In the genomic region with DNA sequence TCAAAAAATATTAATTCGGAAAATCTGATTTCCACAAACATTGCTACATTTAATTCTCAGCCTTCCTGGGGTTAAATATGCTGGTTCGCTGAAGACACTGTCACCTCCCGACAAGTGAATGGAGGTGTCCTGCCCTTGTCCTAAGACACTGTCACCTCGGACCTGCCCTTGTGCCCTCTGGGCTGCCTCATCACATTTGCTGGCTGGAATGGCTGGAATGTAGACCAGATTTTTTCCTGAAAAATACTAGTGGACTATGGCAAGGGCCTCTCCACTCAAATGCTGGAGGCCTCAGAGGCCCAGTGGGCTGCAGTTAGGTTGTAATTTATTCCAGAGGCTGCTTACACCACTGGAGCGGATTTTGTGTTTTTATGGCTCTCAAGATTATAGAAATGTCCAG, we compare ENCODE assay signal across 13 cellular contexts. TPM values are rescaled to one million over a fixed set of nuclear protein-coding genes. Genes with fewer than 3 reads are reported as not detected.
DNase-seq lines count a peak whose midpoint lies in the region; ATAC-seq lines count a peak whose summit lies in the region.
"Had no signal": no experiment of that assay in that cellular context is flagged by ENCODE, and none has a peak within 500 bp of the region (broad histone marks: within the 10 kb centered on the region; RNA-seq: fewer than 3 reads in every experiment).

No MANE protein-coding gene starts in this region.

- H4K20me1 ChIP-seq in Karpas-422 (ENCODE audit: insufficient read depth, low read depth, low read length) = no peaks in the 10 kb centered on the region
- H4K20me1 ChIP-seq: BLaER1 had no signal

- H3K9me2 ChIP-seq in Karpas-422 (replicated peaks; ENCODE audit: insufficient read depth, low read length) = no peaks in the 10 kb centered on the region

- no peak overlapping the region for H3K4me2 ChIP-seq in Karpas-422 (ENCODE audit: low read depth, low read length, poor library complexity, severe bottlenecking)
- H3K4me2 ChIP-seq: BLaER1 had no signal

- H3K79me2 ChIP-seq in Karpas-422 (ENCODE audit: low read length) = no peaks in the 10 kb centered on the region

- H3K27ac ChIP-seq in Karpas-422 (ENCODE audit: low read length) = no peak overlapping the region
- H3K27ac ChIP-seq: BLaER1 had no signal

- H3K9ac ChIP-seq in Karpas-422 (ENCODE audit: low read length) = no peak overlapping the region
- H3K9ac ChIP-seq: BLaER1 had no signal

- ATAC-seq in GM19351 (IDR thresholded peaks at IDR 0.05; ENCODE audit: unreplicated experiment) = no peak
- no peak for ATAC-seq in HG03342 (IDR thresholded peaks at IDR 0.05; ENCODE audit: unreplicated experiment)

- 0 out of 2 replicates have a peak, but pooled peaks cover 2% of the 10 kb centered on the region for H3K27me3 ChIP-seq in Karpas-422 (ENCODE audit: low read length)
- H3K27me3 ChIP-seq: BLaER1 had no signal

- no peaks in the 10 kb centered on the region for H3K4me1 ChIP-seq in Karpas-422 (ENCODE audit: low read length)

- no peak overlapping the region for H2AFZ ChIP-seq in Karpas-422 (ENCODE audit: low read length)

- no peaks in the 10 kb centered on the region for H3K36me3 ChIP-seq in Karpas-422 (ENCODE audit: insufficient read depth, low read length)
- H3K36me3 ChIP-seq: BLaER1 had no signal

- peak; percentile 8 for DNase-seq in activated CD8-positive, alpha-beta memory T cell treated with anti-CD3 and anti-CD28 coated beads, Interleukin-2, amount 50 U/mL, for 48 hours
- DNase-seq in activated CD8-positive, alpha-beta memory T cell treated with anti-CD3 and anti-CD28 coated beads for 24 hours = no peak
- DNase-seq in Karpas-422 (peak; percentile 4), islet precursor cell (peak; percentile 63), amniotic stem cell (lab: John Stamatoyannopoulos, UW) (no peak)
- DNase-seq: 8988T; AML-193; CD8-positive, alpha-beta memory T cell; DMS53; H7 had no signal

- H3K9me3 ChIP-seq in Karpas-422 (ENCODE audit: low read length) = no peaks in the 10 kb centered on the region

- no peak overlapping the region for H3K4me3 ChIP-seq in Karpas-422 (ENCODE audit: low read length)
- H3K4me3 ChIP-seq: BLaER1 had no signal

RNA-seq across cellular contexts. Expression of a gene that starts 28.2 kb away (rescaled TPM):
- not detected in 2 replicates for total RNA-seq in Karpas-422 (2014; rRNA removed; shearing (Covaris generic); ENCODE audit: low replicate concordance)
- total RNA-seq: CD8-positive, alpha-beta memory T cell had no signal

Comparison
In these comparisons a context has a peak if more than half of its experiments do, and no peak if none do; other contexts are left out.
1. DNase-seq: peak in activated CD8-positive, alpha-beta memory T cell treated with anti-CD3 and anti-CD28 coated beads, Interleukin-2, amount 50 U/mL, for 48 hours (single experiment), Karpas-422 (single experiment) and islet precursor cell (single experiment); none in activated CD8-positive, alpha-beta memory T cell treated with anti-CD3 and anti-CD28 coated beads for 24 hours (single experiment) and amniotic stem cell (single experiment).